ENCODE assay signal across 1 cellular context in the genomic region with DNA sequence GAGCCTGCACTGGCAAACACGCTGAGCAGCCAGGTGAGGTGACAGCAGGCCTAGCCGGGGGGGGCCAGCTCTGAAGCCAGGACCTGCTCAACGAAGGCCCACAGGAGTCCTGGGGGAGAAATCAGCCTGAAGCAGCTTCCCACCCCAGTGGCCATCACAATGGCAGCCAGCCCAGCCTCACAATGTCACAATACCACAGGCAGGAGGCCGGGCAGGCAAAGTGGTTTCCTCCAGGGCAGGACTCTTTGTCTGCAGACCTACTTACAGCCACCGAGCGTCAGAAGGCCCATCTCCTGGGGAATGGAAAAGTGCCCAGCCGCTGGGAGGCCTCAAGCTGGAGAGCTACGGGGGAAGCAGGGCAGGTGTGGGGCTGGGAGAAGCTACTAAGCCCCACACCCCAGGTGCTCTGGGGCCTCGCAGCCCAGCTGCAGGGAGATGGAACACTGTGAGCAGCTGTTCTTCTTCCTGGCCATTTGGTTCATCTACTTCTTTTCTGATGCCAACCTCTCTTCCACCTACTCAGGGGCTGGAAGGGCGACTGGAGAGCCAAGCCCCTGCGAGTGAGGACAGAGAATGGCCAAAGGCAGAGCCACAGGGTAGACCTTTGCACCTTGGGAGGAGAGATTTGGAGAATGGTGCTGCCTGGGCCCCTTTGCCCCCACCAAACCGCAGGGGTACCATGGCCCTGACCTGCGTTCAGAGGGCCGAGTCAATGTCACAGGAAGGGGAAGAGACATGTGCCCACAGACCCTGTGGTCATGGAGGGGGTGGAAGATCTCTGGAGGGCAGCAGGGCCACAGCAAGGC.
TF ChIP-seq lines count a peak whose summit lies in the region.

No MANE protein-coding gene starts in this region.

TF ChIP-seq in GM12878, 131 proteins besides CTCF, POLR2A, EP300 and RAD21:
- TF ChIP-seq TCF12 (IDR thresholded peaks at IDR 0.05; ENCODE audit: low read depth, low read length) (no peak), FOXK2 (IDR thresholded peaks at IDR 0.05) (no peak), RB1 (IDR thresholded peaks at IDR 0.05; ENCODE audit: borderline replicate concordance) (no peak), ZNF274 (IDR thresholded peaks at IDR 0.05; ENCODE audit: insufficient read depth, insufficient read length) (no peak), CEBPZ (IDR thresholded peaks at IDR 0.05; ENCODE audit: low read depth, low read length) (no peak), TAF1 (IDR thresholded peaks at IDR 0.05; ENCODE audit: borderline replicate concordance, low read depth, low read length) (no peak), CREM (IDR thresholded peaks at IDR 0.05; ENCODE audit: low read depth) (no peak), CEBPB (IDR thresholded peaks at IDR 0.05; ENCODE audit: borderline replicate concordance in 1 of 2, low read depth in 2 of 2, low read length in 2 of 2) (no peak), HDAC2 (IDR thresholded peaks at IDR 0.05) (no peak), ATF2 (IDR thresholded peaks at IDR 0.05; ENCODE audit: low read length) (no peak)
